In the genomic region with DNA sequence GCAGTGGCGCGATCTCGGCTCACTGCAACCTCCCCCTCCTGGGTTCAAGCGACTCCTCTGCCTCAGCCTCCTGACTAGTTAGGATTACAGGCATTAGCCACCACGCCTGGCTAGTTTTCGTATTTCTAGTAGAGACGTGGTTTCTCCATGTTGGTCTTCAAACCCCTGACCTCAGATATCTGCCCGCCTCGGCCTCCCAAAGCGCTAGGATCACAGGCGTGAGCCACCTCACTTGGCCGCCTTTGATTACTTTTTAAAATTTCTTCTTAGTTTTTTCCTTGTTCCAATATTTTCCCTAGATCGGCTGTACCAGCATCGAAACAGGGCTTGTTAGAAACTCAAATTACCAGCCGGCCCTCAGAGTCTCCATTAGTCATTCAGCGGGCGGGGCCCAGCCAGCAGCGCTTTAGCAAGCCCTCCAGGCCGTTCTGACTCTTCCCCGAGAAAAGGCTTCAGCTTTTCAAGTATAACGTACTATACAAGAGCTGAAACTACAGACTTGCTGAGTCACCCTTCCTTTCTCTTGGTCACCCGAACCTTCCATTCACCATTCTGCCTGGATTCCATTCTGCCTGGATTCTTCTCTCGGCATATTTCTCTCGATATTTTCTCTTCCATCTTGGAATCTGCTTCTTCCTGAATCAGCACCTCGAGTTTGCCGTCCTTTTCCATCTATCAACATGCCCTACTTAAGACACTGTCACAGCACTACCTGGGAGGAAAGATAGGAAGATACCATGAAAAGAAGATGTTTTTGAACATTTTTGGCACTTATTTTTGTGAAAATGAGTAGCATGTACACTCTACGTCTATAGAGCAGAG, we compare ENCODE assay signal across 8 cellular contexts. TPM values are rescaled to one million over a fixed set of nuclear protein-coding genes. Genes with fewer than 3 reads are reported as not detected.
DNase-seq lines count a peak whose midpoint lies in the region; ATAC-seq lines count a peak whose summit lies in the region.

No MANE protein-coding gene starts in this region.

- no peak overlapping the region for H3K23ac ChIP-seq in mesendoderm (ENCODE audit: low read length)

- H2AK5ac ChIP-seq in mesendoderm (ENCODE audit: low read length), result no peak overlapping the region

- no peak overlapping the region for H3K9ac ChIP-seq in mesendoderm (ENCODE audit: low read length)

- no peak overlapping the region for H3K27ac Mint-ChIP-seq in activated T-helper 1 cell treated with anti-CD3 and anti-CD28 coated beads, Interleukin-12 subunit alpha, Interleukin-12 subunit beta, Interleukin-2, Interleukin-4 antibody, amounts not matched to agents 30 ng/mL and 10 ng/mL and 1 ng/mL, durations not matched to agents 14 hours and 24 hours and 36 hours

- H2BK15ac ChIP-seq in mesendoderm (replicated peaks; ENCODE audit: low read depth), result no peak overlapping the region

- intact Hi-C loops in activated T-helper 1 cell treated with anti-CD3 and anti-CD28 coated beads, Interleukin-12 subunit alpha, Interleukin-12 subunit beta, Interleukin-2, Interleukin-4 antibody, amounts not matched to agents 30 ng/mL and 10 ng/mL and 1 ng/mL, durations not matched to agents 14 hours and 24 hours and 36 hours (cut with micrococcal nuclease), result no loop called here

- peaks cover 13% of the 10 kb centered on the region for H3K4me1 Mint-ChIP-seq in activated T-helper 1 cell treated with anti-CD3 and anti-CD28 coated beads, Interleukin-12 subunit alpha, Interleukin-12 subunit beta, Interleukin-2, Interleukin-4 antibody, amounts not matched to agents 30 ng/mL and 10 ng/mL and 1 ng/mL, durations not matched to agents 14 hours and 24 hours and 36 hours (ENCODE audit: low read depth)

- no peaks in the 10 kb centered on the region for H3K36me3 ChIP-seq in mesendoderm (ENCODE audit: control insufficient read depth, insufficient read depth, low read length)

- peak overlapping the region; percentile 39 for H3K56ac ChIP-seq in mesendoderm (ENCODE audit: low read length)

- H3K27me3 ChIP-seq in mesendoderm (ENCODE audit: insufficient read depth, low read length, poor library complexity), result no peaks in the 10 kb centered on the region

- WGBS in mesendoderm (ENCODE audit: extremely low coverage, insufficient coverage, low lambda C conversion rate), result no CpG with 5 or more reads among the region's 27 CpGs

- peak overlapping the region; percentile 80 for H3K18ac ChIP-seq in mesendoderm (ENCODE audit: low read length)

- DNase-seq in Daoy (ENCODE audit: low read depth) (peak; percentile 89), KG1 (lab: John Stamatoyannopoulos, UW) (peak; percentile 15), mesendoderm (peak; percentile 50), NCI-H774 (lab: John Stamatoyannopoulos, UW) (no peak), DMS 273 treated with DMSO at 0.1 percent for 48 hours (lab: John Stamatoyannopoulos, UW) (no peak), NCI-H2081 (lab: John Stamatoyannopoulos, UW) (no peak)
- no peak for DNase-seq in activated T-helper 1 cell treated with anti-CD3 and anti-CD28 coated beads, Interleukin-12 subunit alpha, Interleukin-12 subunit beta, Interleukin-2, Interleukin-4 antibody, amounts not matched to agents 30 ng/mL and 10 ng/mL and 1 ng/mL, durations not matched to agents 14 hours and 24 hours and 36 hours (ENCODE audit: low spot score)

- no peak overlapping the region for H3K4me3 ChIP-seq in mesendoderm (ENCODE audit: low read length)

- peak overlapping the region; percentile 6 for H4K5ac ChIP-seq in mesendoderm (ENCODE audit: low read length)

- H4K8ac ChIP-seq in mesendoderm (ENCODE audit: low read depth, low read length), result peak overlapping the region; percentile 93

- no peaks in the 10 kb centered on the region for H3K9me3 Mint-ChIP-seq in activated T-helper 1 cell treated with anti-CD3 and anti-CD28 coated beads, Interleukin-12 subunit alpha, Interleukin-12 subunit beta, Interleukin-2, Interleukin-4 antibody, amounts not matched to agents 30 ng/mL and 10 ng/mL and 1 ng/mL, durations not matched to agents 14 hours and 24 hours and 36 hours

- H3K79me1 ChIP-seq in mesendoderm (ENCODE audit: low read length), result no peaks in the 10 kb centered on the region

- no peaks in the 10 kb centered on the region for H3K79me2 ChIP-seq in mesendoderm (ENCODE audit: control insufficient read depth, insufficient read depth, low read length)

- H2BK120ac ChIP-seq in mesendoderm (ENCODE audit: low read depth, low read length), result peak overlapping the region; percentile 73

- peaks cover 6% of the 10 kb centered on the region for H3K27me3 Mint-ChIP-seq in activated T-helper 1 cell treated with anti-CD3 and anti-CD28 coated beads, Interleukin-12 subunit alpha, Interleukin-12 subunit beta, Interleukin-2, Interleukin-4 antibody, amounts not matched to agents 30 ng/mL and 10 ng/mL and 1 ng/mL, durations not matched to agents 14 hours and 24 hours and 36 hours (ENCODE audit: insufficient read depth)

- peaks cover 5% of the 10 kb centered on the region for H3K36me3 Mint-ChIP-seq in activated T-helper 1 cell treated with anti-CD3 and anti-CD28 coated beads, Interleukin-12 subunit alpha, Interleukin-12 subunit beta, Interleukin-2, Interleukin-4 antibody, amounts not matched to agents 30 ng/mL and 10 ng/mL and 1 ng/mL, durations not matched to agents 14 hours and 24 hours and 36 hours (ENCODE audit: low read depth)

- no peak overlapping the region for H2BK5ac ChIP-seq in mesendoderm (ENCODE audit: low read length)

- H3K27ac ChIP-seq in mesendoderm (ENCODE audit: low read depth, low read length), result no peak overlapping the region

- no peak for ATAC-seq in HG03045 (IDR thresholded peaks at IDR 0.05; ENCODE audit: unreplicated experiment)

- H3K4me3 Mint-ChIP-seq in activated T-helper 1 cell treated with anti-CD3 and anti-CD28 coated beads, Interleukin-12 subunit alpha, Interleukin-12 subunit beta, Interleukin-2, Interleukin-4 antibody, amounts not matched to agents 30 ng/mL and 10 ng/mL and 1 ng/mL, durations not matched to agents 14 hours and 24 hours and 36 hours, result peak overlapping the region; percentile 19

- H3K4me2 ChIP-seq in mesendoderm (ENCODE audit: low read length), result no peak overlapping the region

- peak overlapping the region; percentile 43 for H3K4ac ChIP-seq in mesendoderm (ENCODE audit: low read depth, low read length)

- H3K4me1 ChIP-seq in mesendoderm (ENCODE audit: control insufficient read depth, low read depth, low read length), result no peaks in the 10 kb centered on the region

RNA-seq across cellular contexts. Expression of gene CAPRIN1, which starts 6.7 kb away (rescaled TPM):
- 140 and 166 TPM in 2 replicates for total RNA-seq in Daoy (2014; rRNA removed; shearing (Covaris generic))
- 285 and 289 TPM in 2 replicates for total RNA-seq in activated T-helper 1 cell treated with anti-CD3 and anti-CD28 coated beads, Interleukin-12 subunit alpha, Interleukin-12 subunit beta, Interleukin-2, Interleukin-4 antibody, amounts not matched to agents 30 ng/mL and 10 ng/mL and 1 ng/mL, durations not matched to agents 14 hours and 24 hours and 36 hours
- 221 TPM for polyA plus RNA-seq in mesendoderm (2013, experiment 1 of 2)
- 221 TPM for polyA plus RNA-seq in mesendoderm (2013, experiment 2 of 2)

Comparison
In these comparisons a context has a peak if more than half of its experiments do, and no peak if none do; other contexts are left out.
1. DNase-seq: peak in Daoy (single experiment), KG1 (single experiment) and mesendoderm (single experiment); none in activated T-helper 1 cell treated with anti-CD3 and anti-CD28 coated beads, Interleukin-12 subunit alpha, Interleukin-12 subunit beta, Interleukin-2, Interleukin-4 antibody, amounts not matched to agents 30 ng/mL and 10 ng/mL and 1 ng/mL, durations not matched to agents 14 hours and 24 hours and 36 hours (single experiment), NCI-H774 (single experiment), DMS 273 treated with DMSO at 0.1 percent for 48 hours (single experiment) and NCI-H2081 (0 of 2).